In genomic region chr16:85806539-85806938, GRCh38 we compare ENCODE assay signal across 27 cellular contexts. TPM values are rescaled to one million over a fixed set of nuclear protein-coding genes. Genes with fewer than 3 reads are reported as not detected.
"Had no signal": no experiment of that assay in that cellular context is flagged by ENCODE, and none has a peak within 500 bp of the region (broad histone marks: within the 10 kb centered on the region; RNA-seq: fewer than 3 reads in every experiment).

No MANE protein-coding gene starts in this region.

- H3K27ac Mint-ChIP-seq: activated CD4-positive, alpha-beta memory T cell treated with anti-CD3 and anti-CD28 coated beads for 36 hours; activated CD4-positive, alpha-beta T cell treated with anti-CD3 and anti-CD28 coated beads for 36 hours; activated CD4-positive, alpha-beta T cell treated with anti-CD3 and anti-CD28 coated beads, Interleukin-2, amount 10 ng/mL, durations not matched to agents 24 days and 14 days; activated CD8-positive, alpha-beta memory T cell treated with anti-CD3 and anti-CD28 coated beads, Interleukin-2, amount 10 ng/mL, durations not matched to agents 7 days and 5 days; activated CD8-positive, alpha-beta T cell treated with anti-CD3 and anti-CD28 coated beads, Interleukin-2, amount 10 ng/mL, durations not matched to agents 7 days and 5 days; activated naive CD4-positive, alpha-beta T cell treated with anti-CD3 and anti-CD28 coated beads for 36 hours; activated naive CD8-positive, alpha-beta T cell; activated T-helper 1 cell treated with anti-CD3 and anti-CD28 coated beads, Interleukin-12 subunit alpha, Interleukin-12 subunit beta, Interleukin-2, Interleukin-4 antibody, amounts not matched to agents 30 ng/mL and 10 ng/mL and 1 ng/mL, durations not matched to agents 14 hours and 24 hours and 36 hours; activated T-helper 2 cell treated with anti-CD3 and anti-CD28 coated beads, Interferon-gamma antibody, Interleukin-2, Interleukin-4, amounts not matched to agents 10 μg/mL and 5 μg/mL and 100 μg/mL, durations not matched to agents 14 hours and 24 hours and 36 hours had no signal

- DNase-seq: activated CD4-positive, alpha-beta memory T cell treated with anti-CD3 and anti-CD28 coated beads for 36 hours; activated CD4-positive, alpha-beta T cell treated with anti-CD3 and anti-CD28 coated beads for 36 hours; activated CD4-positive, alpha-beta T cell treated with anti-CD3 and anti-CD28 coated beads, Interleukin-2, amount 10 ng/mL, durations not matched to agents 24 days and 14 days; activated CD4-positive, CD25-positive, alpha-beta regulatory T cell; activated CD4-positive, CD25-positive, alpha-beta regulatory T cell treated with anti-CD3 and anti-CD28 coated beads, Interleukin-2, amount 50 U/mL, for 72 hours; activated CD8-positive, alpha-beta memory T cell treated with anti-CD3 and anti-CD28 coated beads, Interleukin-2, amount 10 ng/mL, durations not matched to agents 7 days and 5 days; activated CD8-positive, alpha-beta memory T cell treated with anti-CD3 and anti-CD28 coated beads, Interleukin-2, amount 50 U/mL, for 4 hours; activated CD8-positive, alpha-beta T cell treated with anti-CD3 and anti-CD28 coated beads, Interleukin-2, amount 10 ng/mL, durations not matched to agents 7 days and 5 days; activated effector memory CD4-positive, alpha-beta T cell treated with anti-CD3 and anti-CD28 coated beads, Interleukin-2, amount 50 U/mL, for 16 hours; activated naive CD4-positive, alpha-beta T cell treated with anti-CD3 and anti-CD28 coated beads for 36 hours; activated T-cell treated with anti-CD3 and anti-CD28 coated beads, Interleukin-2, amount 50 U/mL, for 1 hour; activated T-cell treated with anti-CD3 and anti-CD28 coated beads, Interleukin-2, amount 50 U/mL, for 48 hours; amniotic stem cell; anterior cingulate cortex; brain microvascular endothelial cell; cortex of kidney; dermis blood vessel endothelial cell; effector CD4-positive, alpha-beta T cell; effector memory CD8-positive, alpha-beta T cell; esophagus squamous epithelium; foreskin melanocyte; heart left ventricle; T-helper 2 cell had no signal

- H3K9me3 Mint-ChIP-seq: activated CD4-positive, alpha-beta memory T cell treated with anti-CD3 and anti-CD28 coated beads for 36 hours; activated CD4-positive, alpha-beta T cell treated with anti-CD3 and anti-CD28 coated beads, Interleukin-2, amount 10 ng/mL, durations not matched to agents 24 days and 14 days; activated naive CD4-positive, alpha-beta T cell treated with anti-CD3 and anti-CD28 coated beads for 36 hours; activated T-helper 1 cell treated with anti-CD3 and anti-CD28 coated beads, Interleukin-12 subunit alpha, Interleukin-12 subunit beta, Interleukin-2, Interleukin-4 antibody, amounts not matched to agents 30 ng/mL and 10 ng/mL and 1 ng/mL, durations not matched to agents 14 hours and 24 hours and 36 hours; activated T-helper 2 cell treated with anti-CD3 and anti-CD28 coated beads, Interferon-gamma antibody, Interleukin-2, Interleukin-4, amounts not matched to agents 10 μg/mL and 5 μg/mL and 100 μg/mL, durations not matched to agents 14 hours and 24 hours and 36 hours; central memory CD8-positive, alpha-beta T cell; effector memory CD8-positive, alpha-beta T cell had no signal

- H3K4me3 Mint-ChIP-seq: activated CD4-positive, alpha-beta memory T cell treated with anti-CD3 and anti-CD28 coated beads for 36 hours; activated CD4-positive, alpha-beta T cell treated with anti-CD3 and anti-CD28 coated beads for 36 hours; activated CD4-positive, alpha-beta T cell treated with anti-CD3 and anti-CD28 coated beads, Interleukin-2, amount 10 ng/mL, durations not matched to agents 24 days and 14 days; activated CD8-positive, alpha-beta memory T cell treated with anti-CD3 and anti-CD28 coated beads, Interleukin-2, amount 10 ng/mL, durations not matched to agents 7 days and 5 days; activated CD8-positive, alpha-beta T cell treated with anti-CD3 and anti-CD28 coated beads, Interleukin-2, amount 10 ng/mL, durations not matched to agents 7 days and 5 days; activated naive CD4-positive, alpha-beta T cell treated with anti-CD3 and anti-CD28 coated beads for 36 hours; activated naive CD8-positive, alpha-beta T cell; activated T-helper 1 cell treated with anti-CD3 and anti-CD28 coated beads, Interleukin-12 subunit alpha, Interleukin-12 subunit beta, Interleukin-2, Interleukin-4 antibody, amounts not matched to agents 30 ng/mL and 10 ng/mL and 1 ng/mL, durations not matched to agents 14 hours and 24 hours and 36 hours; central memory CD8-positive, alpha-beta T cell; effector memory CD8-positive, alpha-beta T cell had no signal

- ATAC-seq: activated CD4-positive, alpha-beta T cell treated with anti-CD3 and anti-CD28 coated beads for 36 hours; activated CD8-positive, alpha-beta memory T cell treated with anti-CD3 and anti-CD28 coated beads, Interleukin-2, amount 10 ng/mL, durations not matched to agents 7 days and 5 days; activated CD8-positive, alpha-beta T cell treated with anti-CD3 and anti-CD28 coated beads, Interleukin-2, amount 10 ng/mL, durations not matched to agents 7 days and 5 days; effector memory CD8-positive, alpha-beta T cell; heart left ventricle had no signal

- H3K27me3 Mint-ChIP-seq: activated CD4-positive, alpha-beta memory T cell treated with anti-CD3 and anti-CD28 coated beads for 36 hours; activated CD4-positive, alpha-beta T cell treated with anti-CD3 and anti-CD28 coated beads for 36 hours; activated naive CD8-positive, alpha-beta T cell had no signal

RNA-seq across cellular contexts. Expression of gene C16orf74, which starts 55.6 kb away (rescaled TPM):
- total RNA-seq: activated CD4-positive, alpha-beta memory T cell treated with anti-CD3 and anti-CD28 coated beads for 36 hours; activated T-helper 1 cell treated with anti-CD3 and anti-CD28 coated beads, Interleukin-12 subunit alpha, Interleukin-12 subunit beta, Interleukin-2, Interleukin-4 antibody, amounts not matched to agents 30 ng/mL and 10 ng/mL and 1 ng/mL, durations not matched to agents 14 hours and 24 hours and 36 hours; activated T-helper 2 cell treated with anti-CD3 and anti-CD28 coated beads, Interferon-gamma antibody, Interleukin-2, Interleukin-4, amounts not matched to agents 10 μg/mL and 5 μg/mL and 100 μg/mL, durations not matched to agents 14 hours and 24 hours and 36 hours had no signal
